In the genomic region with DNA sequence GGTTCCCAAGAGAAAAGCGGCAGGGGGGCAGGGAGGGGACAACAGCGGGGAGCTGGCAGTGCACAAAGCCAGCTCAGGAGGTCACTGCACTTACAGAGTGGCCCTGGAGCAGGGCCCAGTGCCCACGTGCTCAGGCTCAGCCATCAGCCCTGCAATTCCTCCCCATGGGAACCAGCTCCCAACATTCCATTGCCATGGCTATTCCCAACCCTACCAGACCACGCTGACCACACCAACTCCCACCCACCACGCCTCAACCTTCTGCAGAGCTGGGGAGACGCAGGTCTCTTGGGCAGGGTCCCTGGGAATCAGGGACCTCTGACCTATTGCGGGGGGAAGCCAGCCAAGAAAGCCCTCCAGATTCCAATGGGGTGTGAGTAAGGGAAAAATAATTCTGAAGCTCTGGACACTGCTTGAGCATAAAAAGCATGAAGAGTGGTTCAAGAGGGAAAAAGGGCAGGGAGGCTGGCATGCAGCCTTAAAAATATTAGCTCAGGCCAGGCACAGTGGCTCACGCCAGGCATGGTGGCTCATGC, we compare ENCODE assay signal across 9 cellular contexts. TPM values are rescaled to one million over a fixed set of nuclear protein-coding genes. Genes with fewer than 3 reads are reported as not detected.
DNase-seq lines count a peak whose midpoint lies in the region; ATAC-seq and TF ChIP-seq lines count a peak whose summit lies in the region.
"Had no signal": no experiment of that assay in that cellular context is flagged by ENCODE, and none has a peak within 500 bp of the region (broad histone marks: within the 10 kb centered on the region; RNA-seq: fewer than 3 reads in every experiment).

No MANE protein-coding gene starts in this region.

- H3K27ac ChIP-seq in temporal lobe (ENCODE audit: low read depth, low read length): peak overlapping the region; percentile 14

- H3K4me3 ChIP-seq in kidney epithelial cell (ENCODE audit: low read depth, low read length): no peak overlapping the region

- H3K27ac Mint-ChIP-seq in brain: peak overlapping the region in 4 of 5 experiments; percentile 66 to 92 (median 88)

- H3K4me1 Mint-ChIP-seq in brain: peaks cover 36% of the 10 kb centered on the region

- TF ChIP-seq CTCF in brain (conservative IDR thresholded peaks at IDR 0.05) (no peak), kidney epithelial cell (IDR thresholded peaks at IDR 0.05; ENCODE audit: insufficient read depth, low read length, poor library complexity, severe bottlenecking) (no peak)

- ATAC-seq in HG03039 (IDR thresholded peaks at IDR 0.05; ENCODE audit: unreplicated experiment): no peak

- no peak overlapping the region for H3K4me3 Mint-ChIP-seq in brain

- H3K27me3 ChIP-seq in kidney epithelial cell (ENCODE audit: control insufficient read depth, insufficient read depth, low read length): no peaks in the 10 kb centered on the region

- no peaks in the 10 kb centered on the region for H3K36me3 ChIP-seq in kidney epithelial cell (ENCODE audit: control insufficient read depth, insufficient read depth, low read length)

- peak; percentile 91 for DNase-seq in HS-5 (ENCODE audit: low read depth)
- DNase-seq in kidney epithelial cell (ENCODE audit: low read depth): peak; percentile 56
- DNase-seq in NCI-H1092 treated with DMSO at 0.1 percent for 48 hours (lab: John Stamatoyannopoulos, UW): no peak
- DNase-seq in NCI-H82 (lab: John Stamatoyannopoulos, UW): no peak
- no peak for DNase-seq in NOMO-1 treated with DMSO at 0.1 percent for 48 hours (lab: John Stamatoyannopoulos, UW; ENCODE audit: unreplicated experiment)
- DNase-seq: activated CD8-positive, alpha-beta memory T cell treated with anti-CD3 and anti-CD28 coated beads for 24 hours had no signal

- H3K36me3 Mint-ChIP-seq in brain: no peaks in the 10 kb centered on the region

- H3K27me3 Mint-ChIP-seq in brain: peaks cover 3% of the 10 kb centered on the region

- no peaks in the 10 kb centered on the region for H3K9me3 Mint-ChIP-seq in brain

RNA-seq across cellular contexts. Expression of gene TFIP11, which starts 38.3 kb away (rescaled TPM):
- polyA plus RNA-seq in brain (ENCODE audit: insufficient read depth, low read depth, low replicate concordance): 24.2 TPM
- 40.0 and 45.8 TPM in 2 replicates for total RNA-seq in kidney epithelial cell
- total RNA-seq in temporal lobe: 32.0 TPM

RNA-seq across cellular contexts. Expression of gene TPST2, which starts 39.4 kb away (rescaled TPM):
- polyA plus RNA-seq in brain (ENCODE audit: insufficient read depth, low read depth, low replicate concordance): 16.1 TPM
- 26.2 and 33.4 TPM in 2 replicates for total RNA-seq in kidney epithelial cell
- 3.4 TPM for total RNA-seq in temporal lobe

Comparison
In these comparisons a context has a peak if more than half of its experiments do, and no peak if none do; other contexts are left out.
1. DNase-seq: peak in HS-5 (single experiment) and kidney epithelial cell (single experiment); none in NCI-H1092 treated with DMSO at 0.1 percent for 48 hours (single experiment), NCI-H82 (single experiment) and NOMO-1 treated with DMSO at 0.1 percent for 48 hours (single experiment).